In the genomic region with DNA sequence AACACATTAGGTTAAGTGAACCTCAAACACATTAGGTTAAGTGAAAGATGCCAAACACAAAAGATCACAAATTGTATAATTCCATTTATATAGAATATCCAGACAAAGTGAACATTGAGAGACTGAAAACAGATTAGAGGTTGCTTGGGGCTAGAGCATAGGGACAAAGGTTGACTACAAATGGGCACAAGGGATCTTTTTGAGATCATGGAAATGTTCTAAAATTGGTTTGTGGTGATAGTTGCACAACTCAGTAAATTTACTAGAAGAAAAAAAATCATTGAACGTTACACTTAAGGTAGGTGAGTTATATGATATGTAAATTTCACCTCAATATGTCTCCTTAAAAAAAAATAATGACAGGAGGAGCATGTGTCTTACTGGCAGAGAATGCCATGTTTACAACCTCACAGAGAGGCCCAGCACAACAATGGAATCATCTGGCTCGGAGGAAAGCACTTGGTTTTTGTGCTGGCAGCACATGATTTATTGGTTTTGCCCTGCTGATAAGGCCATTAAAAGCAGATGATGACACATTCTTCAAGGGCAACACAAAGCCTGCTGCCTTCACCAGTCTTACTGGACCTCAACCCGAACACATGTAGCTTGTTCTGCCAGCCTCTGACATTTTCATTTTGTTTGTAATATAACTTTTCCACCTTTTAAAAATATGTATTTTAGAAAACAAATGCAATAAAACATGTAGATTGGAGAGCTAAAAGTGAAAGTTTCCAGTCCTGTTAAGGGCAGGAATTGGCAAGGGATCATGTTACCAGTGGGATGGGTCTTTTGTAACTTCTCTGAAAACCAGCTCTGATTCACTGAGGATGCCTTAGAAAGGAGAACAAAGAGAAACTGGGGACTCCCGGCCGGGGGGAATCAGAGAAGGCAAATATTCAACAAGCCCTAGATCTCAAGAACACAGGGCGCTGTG, we compare ENCODE assay signal across 7 cellular contexts. TPM values are rescaled to one million over a fixed set of nuclear protein-coding genes. Genes with fewer than 3 reads are reported as not detected.
DNase-seq lines count a peak whose midpoint lies in the region; ATAC-seq lines count a peak whose summit lies in the region.

No MANE protein-coding gene starts in this region.

- ATAC-seq in left cardiac atrium (peak; percentile 60 to 78), GM21447 (IDR thresholded peaks at IDR 0.05; ENCODE audit: unreplicated experiment) (no peak), GM18909 (IDR thresholded peaks at IDR 0.05; ENCODE audit: poor library complexity, unreplicated experiment) (no peak)

- no peaks in the 10 kb centered on the region for H3K79me2 ChIP-seq in Karpas-422 (ENCODE audit: low read length)

- no peaks in the 10 kb centered on the region for H3K9me3 ChIP-seq in Karpas-422 (ENCODE audit: low read length)
- H3K9me3 ChIP-seq in SJSA1 (replicated peaks), result no peaks in the 10 kb centered on the region

- no peak overlapping the region for H3K9ac ChIP-seq in Karpas-422 (ENCODE audit: low read length)

- no peaks in the 10 kb centered on the region for H3K4me1 ChIP-seq in Karpas-422 (ENCODE audit: low read length)
- H3K4me1 ChIP-seq in SJSA1 (replicated peaks), result peaks cover 12% of the 10 kb centered on the region; the same call in 1 of the 2 replicates

- H3K36me3 ChIP-seq in Karpas-422 (ENCODE audit: insufficient read depth, low read length) (no peaks in the 10 kb centered on the region), SJSA1 (no peaks in the 10 kb centered on the region)

- H3K4me3 ChIP-seq in Karpas-422 (ENCODE audit: low read length), result no peak overlapping the region
- no peak overlapping the region for H3K4me3 ChIP-seq in SJSA1

- no peak overlapping the region for H3K27ac ChIP-seq in Karpas-422 (ENCODE audit: low read length)
- no peak overlapping the region for H3K27ac ChIP-seq in SJSA1

- no peaks in the 10 kb centered on the region for H3K9me2 ChIP-seq in Karpas-422 (replicated peaks; ENCODE audit: insufficient read depth, low read length)

- no peak overlapping the region for H2AFZ ChIP-seq in Karpas-422 (ENCODE audit: low read length)

- no peak overlapping the region for H3K4me2 ChIP-seq in Karpas-422 (ENCODE audit: low read depth, low read length, poor library complexity, severe bottlenecking)

- H3K27me3 ChIP-seq in Karpas-422 (ENCODE audit: low read length), result no peaks in the 10 kb centered on the region
- no peaks in the 10 kb centered on the region for H3K27me3 ChIP-seq in SJSA1 (replicated peaks)

- intact Hi-C loops in left cardiac atrium (cut with DNase I), result no loop called here

- no peaks in the 10 kb centered on the region for H4K20me1 ChIP-seq in Karpas-422 (ENCODE audit: insufficient read depth, low read depth, low read length)

- DNase-seq in Karpas-422, result peak; percentile 42
- peak; percentile 47 to 48 for DNase-seq in SJSA1 (ENCODE audit: low read depth in 1 of 2, low spot score in 2 of 2)
- no peak for DNase-seq in left cardiac atrium
- peak; percentile 36 for DNase-seq in smooth muscle cell of the brain vasculature (ENCODE audit: low read depth, low spot score)
- DNase-seq in T-helper 9 cell, result no peak

RNA-seq across cellular contexts. Expression of gene LMOD2, which starts 11.9 kb away (rescaled TPM):
- total RNA-seq in Karpas-422 (2014; rRNA removed; shearing (Covaris generic); ENCODE audit: low replicate concordance), result not detected in 2 replicates
- not detected in 2 replicates for total RNA-seq in SJSA1 (2014; rRNA removed; shearing (Covaris generic))
- 100 to 1,000 TPM; 220 to 376 TPM for total RNA-seq in left cardiac atrium

RNA-seq across cellular contexts. Expression of gene ASB15, which starts 42.1 kb away (rescaled TPM):
- 0.04 TPM in 1 of 2 replicates, not detected in the other for total RNA-seq in Karpas-422 (2014; rRNA removed; shearing (Covaris generic); ENCODE audit: low replicate concordance)
- total RNA-seq in SJSA1 (2014; rRNA removed; shearing (Covaris generic)), result 1.0 and 1.4 TPM in 2 replicates
- total RNA-seq in left cardiac atrium, result 10 to 100 TPM; 18.9 to 34.3 TPM

Comparison
In these comparisons a context has a peak if more than half of its experiments do, and no peak if none do; other contexts are left out.
1. DNase-seq: peak in Karpas-422 (single experiment), SJSA1 (2 of 2) and smooth muscle cell of the brain vasculature (single experiment); none in left cardiac atrium (single experiment) and T-helper 9 cell (single experiment).
2. ATAC-seq: peak in left cardiac atrium (2 of 2); none in GM21447 (single experiment) and GM18909 (single experiment).
3. RNA of gene LMOD2, which starts 11.9 kb away (total RNA-seq): 220 to 376 TPM in left cardiac atrium; not detected in Karpas-422 and not detected in SJSA1; every median in the first group is over 100 times any median in the second.